11 cellular contexts compared by ENCODE assay signal in the genomic region with DNA sequence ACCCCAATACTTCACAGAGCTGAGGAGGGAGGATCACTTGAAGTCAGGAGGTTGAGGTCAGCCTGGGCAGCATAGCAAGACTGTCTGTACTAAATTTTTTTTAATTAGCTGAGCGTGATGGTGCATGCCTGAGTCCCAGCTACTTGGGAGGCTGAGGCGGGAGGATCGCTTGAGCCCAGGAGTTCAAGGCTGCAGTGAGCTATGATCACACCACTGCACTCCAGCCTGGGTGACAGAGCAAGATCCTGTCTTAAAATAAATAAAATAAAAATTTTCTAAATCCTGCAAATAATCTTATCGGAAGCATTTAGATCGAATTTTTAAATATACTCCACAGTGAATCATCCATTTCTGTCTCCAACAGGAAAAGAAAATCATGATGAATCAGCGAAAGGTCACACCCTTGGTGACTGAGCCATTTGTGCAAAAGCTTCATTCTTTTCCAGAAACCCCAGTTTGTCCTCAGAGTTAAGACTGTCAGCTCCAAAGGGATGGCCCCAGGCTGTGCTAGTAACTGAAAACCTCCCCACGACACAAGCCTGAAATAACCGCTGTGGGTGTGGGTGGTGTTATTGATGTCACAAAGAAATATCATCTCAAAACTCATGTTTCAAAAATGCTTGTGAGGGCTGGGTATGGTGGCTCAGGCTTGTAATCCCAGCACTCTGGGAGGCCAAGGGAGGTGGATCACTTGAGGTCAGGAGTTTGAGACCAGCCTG.
DNase-seq lines count a peak whose midpoint lies in the region; ATAC-seq and TF ChIP-seq lines count a peak whose summit lies in the region.
"Had no signal": no experiment of that assay in that cellular context is flagged by ENCODE, and none has a peak within 500 bp of the region (broad histone marks: within the 10 kb centered on the region; RNA-seq: fewer than 3 reads in every experiment).

No MANE protein-coding gene starts in this region.

- H3K4ac ChIP-seq in mesenchymal stem cell (ENCODE audit: low read depth in 1 of 2, low read length in 2 of 2) = no peak overlapping the region

- no peak overlapping the region for H3K4me2 ChIP-seq in mammary epithelial cell (ENCODE audit: insufficient read depth, low read depth, low read length)
- no peak overlapping the region for H3K4me2 ChIP-seq in mesenchymal stem cell (ENCODE audit: low read length, poor library complexity, severe bottlenecking)

- no peak for ATAC-seq in HG02588 (IDR thresholded peaks at IDR 0.05; ENCODE audit: unreplicated experiment)
- ATAC-seq in GM21786 (IDR thresholded peaks at IDR 0.05; ENCODE audit: unreplicated experiment) = no peak

- H4K8ac ChIP-seq in mesenchymal stem cell (ENCODE audit: low read length) = no peak overlapping the region

- H3K14ac ChIP-seq in mesenchymal stem cell (ENCODE audit: low read length in 2 of 2) = no peak overlapping the region

- dilution Hi-C loops in mammary epithelial cell (cut with HindIII; ENCODE audit: low sequenced_read_pairs) = loop anchor here (10.0 kb wide), 1 partner anchor 202 kb away; no protein-coding TSS in a partner anchor

- peak overlapping the region; percentile 67 for H3K27ac ChIP-seq in mammary epithelial cell (ENCODE audit: insufficient read depth, low read depth, low read length)
- H3K27ac ChIP-seq in mesenchymal stem cell (ENCODE audit: low read length, poor library complexity, severe bottlenecking) = peak overlapping the region; percentile 42
- H3K27ac ChIP-seq in testis = no peak overlapping the region
- H3K27ac ChIP-seq: thyroid gland had no signal

- H3K79me1 ChIP-seq in mesenchymal stem cell (replicated peaks; ENCODE audit: low read length, poor library complexity, severe bottlenecking) = no peaks in the 10 kb centered on the region

- H3K4me3 ChIP-seq in mammary epithelial cell (replicated peaks in 1 of 3; ENCODE audit: insufficient read depth in 1 of 3, low read depth in 2 of 3, low read length in 3 of 3) (no peak overlapping the region), mesenchymal stem cell (ENCODE audit: insufficient read depth in 1 of 2, low read depth in 1 of 2, low read length in 2 of 2) (no peak overlapping the region), testis (no peak overlapping the region)
- H3K4me3 ChIP-seq: skin epidermis, thyroid gland had no signal

- no peaks in the 10 kb centered on the region for H3K27me3 ChIP-seq in mammary epithelial cell (ENCODE audit: insufficient read depth, low read length)
- no peaks in the 10 kb centered on the region for H3K27me3 ChIP-seq in mesenchymal stem cell (ENCODE audit: control insufficient read depth in 1 of 2, insufficient read depth in 1 of 2, low read length in 2 of 2)
- H3K27me3 ChIP-seq in testis = no peaks in the 10 kb centered on the region
- H3K27me3 ChIP-seq: thyroid gland had no signal

- peak overlapping the region; percentile 3 to 15 for H3K18ac ChIP-seq in mesenchymal stem cell (ENCODE audit: low read depth in 1 of 2, low read length in 2 of 2)

- TF ChIP-seq CTCF in mammary epithelial cell (conservative IDR thresholded peaks at IDR 0.05 in 1 of 2, IDR thresholded peaks at IDR 0.05 in 1 of 2; ENCODE audit: extremely low read depth in 1 of 2, insufficient read depth in 1 of 2, low read depth in 1 of 2, low read length in 2 of 2) = no peak
- no peak for TF ChIP-seq CTCF in testis (IDR thresholded peaks at IDR 0.05)

- H3K23ac ChIP-seq in mesenchymal stem cell (ENCODE audit: low read length in 2 of 2) = no peak overlapping the region

- H3K36me3 ChIP-seq in mammary epithelial cell (ENCODE audit: insufficient read depth, low read length) (no peaks in the 10 kb centered on the region), mesenchymal stem cell (ENCODE audit: control insufficient read depth in 1 of 2, insufficient read depth in 2 of 2, low read depth in 1 of 2, low read length in 2 of 2) (no peaks in the 10 kb centered on the region), testis (ENCODE audit: low read depth, missing control alignments) (no peaks in the 10 kb centered on the region)
- H3K36me3 ChIP-seq: thyroid gland had no signal

- no peak overlapping the region for H2AK5ac ChIP-seq in mesenchymal stem cell (ENCODE audit: low read length, severe bottlenecking)

- no peaks in the 10 kb centered on the region for H4K20me1 ChIP-seq in mammary epithelial cell (ENCODE audit: insufficient read depth, low read length)

- DNase-seq in Ammon's horn (ENCODE audit: low spot score) (peak; percentile 33), LoVo (ENCODE audit: low spot score) (peak; percentile 58), mammary epithelial cell (peak; percentile 99), mesenchymal stem cell (peak; percentile 93), NCI-H1105 treated with DMSO at 0.1 percent for 48 hours (lab: John Stamatoyannopoulos, UW) (no peak), testis (no peak)
- DNase-seq: SHP77 treated with DMSO at 0.1 percent for 48 hours, thyroid gland had no signal

- H2AFZ ChIP-seq in mammary epithelial cell (ENCODE audit: low read depth, low read length) = no peak overlapping the region
- no peak overlapping the region for H2AFZ ChIP-seq in mesenchymal stem cell (ENCODE audit: low read depth, low read length)

- in situ Hi-C loops in mammary epithelial cell (cut with MboI; ENCODE audit: low sequenced_read_pairs in 2 of 2) = no loop called here

- no peaks in the 10 kb centered on the region for H3K9me3 ChIP-seq in mammary epithelial cell (replicated peaks; ENCODE audit: insufficient read depth, low read length)
- H3K9me3 ChIP-seq in mesenchymal stem cell (ENCODE audit: control insufficient read depth, low read length) = no peaks in the 10 kb centered on the region
- H3K9me3 ChIP-seq in testis = no peaks in the 10 kb centered on the region
- H3K9me3 ChIP-seq: thyroid gland had no signal

- H2BK12ac ChIP-seq in mesenchymal stem cell (ENCODE audit: low read length in 2 of 2) = no peak overlapping the region

- H4K91ac ChIP-seq in mesenchymal stem cell (ENCODE audit: low read length) = no peak overlapping the region

- H3K79me2 ChIP-seq in mammary epithelial cell (ENCODE audit: insufficient read depth, low read length) = no peaks in the 10 kb centered on the region

- H2BK5ac ChIP-seq in mesenchymal stem cell (ENCODE audit: low read depth, low read length, poor library complexity, severe bottlenecking) = no peak overlapping the region

- 18% methylated on average over 8 of the region's 8 CpGs for WGBS in mammary epithelial cell (ENCODE audit: low coverage, missing lambda C conversion rate)
- 21% methylated on average over 6 of the region's 8 CpGs for WGBS in mesenchymal stem cell
- WGBS in testis, 2 donors = 76 to 78% methylated on average over 8 of the region's 8 CpGs

- no peak overlapping the region for H2BK120ac ChIP-seq in mesenchymal stem cell (ENCODE audit: low read depth, low read length)

- intact Hi-C loops in mammary epithelial cell (cut with micrococcal nuclease) = loop anchor here (1.0 kb wide), 2 partner anchors 136 to 167 kb away; a partner anchor contains a TSS
- intact Hi-C loops in testis (cut with DNase I; ENCODE audit: low total_unique reads) = no loop called here

- no peak overlapping the region for H3K9ac ChIP-seq in mammary epithelial cell (ENCODE audit: insufficient read depth, low read length)
- H3K9ac ChIP-seq in mesenchymal stem cell (ENCODE audit: low read length) = peak overlapping the region; percentile 69

- no peak for TF ChIP-seq POLR2A in testis (IDR thresholded peaks at IDR 0.05)

- H3K4me1 ChIP-seq in mammary epithelial cell (ENCODE audit: insufficient read depth, low read length) (no peaks in the 10 kb centered on the region), mesenchymal stem cell (ENCODE audit: control insufficient read depth, insufficient read depth, low read depth, low read length) (peaks cover 4% of the 10 kb centered on the region), testis (no peaks in the 10 kb centered on the region)
- H3K4me1 ChIP-seq: thyroid gland had no signal

- no TSS peak for BruUV-seq in mammary epithelial cell (replicated peaks; lab: Mats Ljungman, UMichigan)

- H2BK15ac ChIP-seq in mesenchymal stem cell (ENCODE audit: low read depth, poor library complexity, severe bottlenecking) = no peak overlapping the region

- CTCF ChIA-PET in mammary epithelial cell (lab: Charles Lee; ENCODE audit: low non-redundant PET) = no interaction called here

Comparison
In these comparisons a context has a peak if more than half of its experiments do, and no peak if none do; other contexts are left out.
1. DNase-seq: peak in Ammon's horn (single experiment), LoVo (single experiment), mammary epithelial cell (single experiment) and mesenchymal stem cell (single experiment); none in NCI-H1105 treated with DMSO at 0.1 percent for 48 hours (single experiment) and testis (single experiment).
2. H3K27ac ChIP-seq: peak in mammary epithelial cell (single experiment) and mesenchymal stem cell (single experiment); none in testis (0 of 2).